ENCODE assay signal across 9 cellular contexts in the genomic region with DNA sequence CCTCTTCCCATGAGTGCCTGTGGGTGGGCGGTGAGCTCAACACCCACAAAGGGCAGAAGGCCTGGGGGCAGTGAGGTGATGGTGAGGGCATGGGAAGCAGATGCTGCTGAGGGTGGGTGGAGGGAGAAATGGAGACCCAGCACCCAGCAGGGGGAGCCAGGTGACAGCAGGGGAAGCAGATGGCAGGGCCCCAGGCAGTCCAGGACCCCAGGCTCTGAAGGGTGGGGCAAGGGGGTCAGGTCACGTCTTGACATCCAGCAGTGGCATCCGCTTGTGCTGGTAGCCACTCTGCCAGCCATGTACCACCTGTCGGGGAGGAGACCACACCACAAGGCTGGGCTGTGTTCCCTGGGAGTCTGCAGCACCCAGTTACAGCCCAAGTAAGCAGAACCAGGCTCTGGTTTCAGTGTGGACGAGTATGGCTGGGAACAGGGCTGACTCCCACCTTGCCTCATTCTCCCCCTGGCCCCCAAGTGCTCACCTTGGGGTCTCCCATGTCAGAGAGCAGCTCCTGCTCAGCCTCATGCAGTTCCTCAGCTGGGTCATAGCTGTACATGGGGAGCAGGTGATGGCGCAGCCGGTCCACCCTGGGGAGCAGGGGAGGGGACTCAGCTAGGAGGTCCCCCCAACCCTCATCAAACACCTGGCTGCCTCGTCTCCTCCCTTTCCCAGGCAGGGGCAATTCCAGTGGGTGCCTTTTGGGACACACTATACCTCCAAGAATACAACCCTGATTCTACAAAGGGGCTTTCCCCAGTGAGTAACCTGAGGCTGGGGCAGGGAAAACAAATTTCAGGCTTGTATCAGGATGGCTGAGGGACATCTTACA. TPM values are rescaled to one million over a fixed set of nuclear protein-coding genes. Genes with fewer than 3 reads are reported as not detected.
DNase-seq lines count a peak whose midpoint lies in the region; ATAC-seq and TF ChIP-seq lines count a peak whose summit lies in the region.
"Had no signal": no experiment of that assay in that cellular context is flagged by ENCODE, and none has a peak within 500 bp of the region (broad histone marks: within the 10 kb centered on the region; RNA-seq: fewer than 3 reads in every experiment).

No MANE protein-coding gene starts in this region.

- TF ChIP-seq CTCF in WERI-Rb-1 (IDR thresholded peaks at IDR 0.05; ENCODE audit: low read depth, low read length) (peak; percentile 98), progenitor cell of endocrine pancreas (IDR thresholded peaks at IDR 0.05; ENCODE audit: unreplicated experiment) (peak; percentile 50)

- H3K4me3 Mint-ChIP-seq in progenitor cell of endocrine pancreas (ENCODE audit: low read depth): no peak overlapping the region

- H3K27me3 Mint-ChIP-seq in progenitor cell of endocrine pancreas: no peaks in the 10 kb centered on the region
- H3K27me3 Mint-ChIP-seq: dendritic cell treated with granulocyte-macrophage colony-stimulating factor and Interleukin-4, amounts not matched to agents 40 ng/mL and 50 ng/mL, for 4 days had no signal

- H3K27ac Mint-ChIP-seq in progenitor cell of endocrine pancreas: peak overlapping the region; percentile 85

- no peaks in the 10 kb centered on the region for H3K9me3 ChIP-seq in MG63
- no peaks in the 10 kb centered on the region for H3K9me3 ChIP-seq in WERI-Rb-1 (ENCODE audit: severe bottlenecking)

- H3K4me1 Mint-ChIP-seq in progenitor cell of endocrine pancreas (ENCODE audit: low read depth): peaks cover 2% of the 10 kb centered on the region

- H3K27me3 ChIP-seq in MG63 (no peaks in the 10 kb centered on the region), WERI-Rb-1 (ENCODE audit: insufficient read depth, low read depth, severe bottlenecking) (no peaks in the 10 kb centered on the region)

- ATAC-seq in GM19351 (IDR thresholded peaks at IDR 0.05; ENCODE audit: unreplicated experiment): no peak

- peaks cover 15% of the 10 kb centered on the region for H3K36me3 ChIP-seq in MG63
- H3K36me3 ChIP-seq in WERI-Rb-1: peaks cover 38% of the 10 kb centered on the region

- H3K27ac ChIP-seq in WERI-Rb-1: peak overlapping the region; percentile 52

- DNase-seq in NCI-H2196 (lab: John Stamatoyannopoulos, UW; ENCODE audit: unreplicated experiment) (peak; percentile 18), NCI-H2196 treated with DMSO at 0.1 percent for 48 hours (lab: John Stamatoyannopoulos, UW; ENCODE audit: unreplicated experiment) (no peak), MG63 (peak; percentile 41), WERI-Rb-1 (peak; percentile 98), progenitor cell of endocrine pancreas (ENCODE audit: low spot score, unreplicated experiment) (no peak), SHP77 treated with DMSO at 0.1 percent for 48 hours (lab: John Stamatoyannopoulos, UW) (no peak)
- DNase-seq in effector CD8-positive, alpha-beta T cell (lab: John Stamatoyannopoulos, UW): peak; percentile 29

- no peak overlapping the region for H3K4me3 ChIP-seq in MG63
- no peak overlapping the region for H3K4me3 ChIP-seq in WERI-Rb-1 (ENCODE audit: low read depth, low read length)

- H3K36me3 Mint-ChIP-seq in progenitor cell of endocrine pancreas (ENCODE audit: insufficient read depth): peaks cover 11% of the 10 kb centered on the region

- H3K9me3 Mint-ChIP-seq in progenitor cell of endocrine pancreas (ENCODE audit: low read depth): no peaks in the 10 kb centered on the region
- H3K9me3 Mint-ChIP-seq: dendritic cell treated with granulocyte-macrophage colony-stimulating factor and Interleukin-4, amounts not matched to agents 40 ng/mL and 50 ng/mL, for 4 days had no signal

RNA-seq across cellular contexts. Expression of gene SMIM29, which starts 2.0 kb away (rescaled TPM):
- 2.4 and 12.0 TPM in 2 replicates for total RNA-seq in MG63 (2014; rRNA removed; shearing (Covaris generic); ENCODE audit: low replicate concordance)
- 5.1 and 5.3 TPM in 2 replicates for total RNA-seq in progenitor cell of endocrine pancreas

RNA-seq across cellular contexts. Expression of gene HMGA1, which starts 10.1 kb away (rescaled TPM):
- total RNA-seq in MG63 (2014; rRNA removed; shearing (Covaris generic); ENCODE audit: low replicate concordance): 65.7 and 74.6 TPM in 2 replicates
- total RNA-seq in progenitor cell of endocrine pancreas: 748 and 769 TPM in 2 replicates

Comparison
In these comparisons a context has a peak if more than half of its experiments do, and no peak if none do; other contexts are left out.
1. DNase-seq: peak in NCI-H2196 (single experiment), MG63 (single experiment), WERI-Rb-1 (single experiment) and effector CD8-positive, alpha-beta T cell (single experiment); none in NCI-H2196 treated with DMSO at 0.1 percent for 48 hours (single experiment), progenitor cell of endocrine pancreas (single experiment) and SHP77 treated with DMSO at 0.1 percent for 48 hours (single experiment).